Comparison of ENCODE assay signal across 15 cellular contexts in genomic region chr5:32029291-32029690, GRCh38.
DNase-seq lines count a peak whose midpoint lies in the region; ATAC-seq, FAIRE-seq and TF ChIP-seq lines count a peak whose summit lies in the region.
"Had no signal": no experiment of that assay in that cellular context is flagged by ENCODE, and none has a peak within 500 bp of the region (broad histone marks: within the 10 kb centered on the region; RNA-seq: fewer than 3 reads in every experiment).

No MANE protein-coding gene starts in this region.

- H3K9me3 Mint-ChIP-seq in astrocyte (ENCODE audit: unreplicated experiment): peaks cover 2% of the 10 kb centered on the region
- H3K9me3 Mint-ChIP-seq: activated CD8-positive, alpha-beta T cell treated with anti-CD3 and anti-CD28 coated beads for 36 hours had no signal

- H3K4me3 ChIP-seq in A673 (ENCODE audit: low read depth, low read length, poor library complexity, severe bottlenecking): no peak overlapping the region
- H3K4me3 ChIP-seq in astrocyte (ENCODE audit: insufficient read depth, low read depth, low read length): no peak overlapping the region
- no peak overlapping the region for H3K4me3 ChIP-seq in lower lobe of right lung
- H3K4me3 ChIP-seq in adrenal gland: no peak overlapping the region
- H3K4me3 ChIP-seq: SK-N-MC, skin epidermis had no signal

- H3K36me3 Mint-ChIP-seq in astrocyte (ENCODE audit: low read depth, unreplicated experiment): peaks cover 2% of the 10 kb centered on the region

- no peak for FAIRE-seq in astrocyte (lab: Jason Lieb, UNC)

- peaks cover 40% of the 10 kb centered on the region for H3K4me1 Mint-ChIP-seq in astrocyte (ENCODE audit: low read depth, unreplicated experiment)

- intact Hi-C loops in A673 (cut with micrococcal nuclease; ENCODE audit: unreplicated experiment) (no loop called here), lower lobe of right lung (cut with DNase I) (no loop called here), adrenal gland (cut with DNase I) (no loop called here)

- whole genome bisulfite sequencing in adrenal gland, 4 donors: 76 to 98% (median 87%) methylated on average over 2 of the region's 2 CpGs

- no peak overlapping the region for H3K9ac ChIP-seq in astrocyte (ENCODE audit: low read length)

- H3K4me2 ChIP-seq in astrocyte (ENCODE audit: low read length): peak overlapping the region; percentile 4

- BruUV-seq in A673 (replicated peaks; lab: Mats Ljungman, UMichigan): no TSS peak

- peak overlapping the region; percentile 28 for H3K27ac ChIP-seq in A673 (ENCODE audit: low read depth, low read length, poor library complexity, severe bottlenecking)
- peak overlapping the region; percentile 36 for H3K27ac ChIP-seq in astrocyte (ENCODE audit: low read depth, low read length)
- H3K27ac ChIP-seq in lower lobe of right lung: peak overlapping the region; percentile 18
- H3K27ac ChIP-seq in adrenal gland: no peak overlapping the region
- H3K27ac ChIP-seq: SK-N-MC had no signal

- H3K27me3 ChIP-seq in A673 (replicated peaks; ENCODE audit: insufficient read depth, low read depth, low read length, poor library complexity): no peaks in the 10 kb centered on the region
- H3K27me3 ChIP-seq in astrocyte (ENCODE audit: insufficient read depth, low read length): no peaks in the 10 kb centered on the region
- H3K27me3 ChIP-seq in lower lobe of right lung (ENCODE audit: low read depth): no peaks in the 10 kb centered on the region
- H3K27me3 ChIP-seq in adrenal gland: no peaks in the 10 kb centered on the region

- CTCF ChIA-PET in A673 (lab: Charles Lee): interaction anchor here (0.6 kb wide), 3 partner anchors 10 to 453 kb away, joined by 4 to 7 read pairs (median 4); no protein-coding TSS in a partner anchor

- no peaks in the 10 kb centered on the region for H3K79me2 ChIP-seq in astrocyte (ENCODE audit: insufficient read depth, low read length)

- TF ChIP-seq CTCF in A673 (conservative IDR thresholded peaks at IDR 0.05; ENCODE audit: low read depth, low read length) (no peak), astrocyte (IDR thresholded peaks at IDR 0.05; ENCODE audit: insufficient read depth, low read depth, low read length) (no peak), lower lobe of right lung (IDR thresholded peaks at IDR 0.05) (no peak), adrenal gland (IDR thresholded peaks at IDR 0.05) (no peak)

- H3K36me3 ChIP-seq in A673 (ENCODE audit: insufficient read depth, low read length, poor library complexity, severe bottlenecking) (no peaks in the 10 kb centered on the region), astrocyte (ENCODE audit: insufficient read depth, low read length) (no peaks in the 10 kb centered on the region), lower lobe of right lung (no peaks in the 10 kb centered on the region), adrenal gland (replicated peaks in 1 of 2) (no peaks in the 10 kb centered on the region)

- no peak overlapping the region for H3K4me3 Mint-ChIP-seq in astrocyte (ENCODE audit: unreplicated experiment)
- H3K4me3 Mint-ChIP-seq: activated CD8-positive, alpha-beta T cell treated with anti-CD3 and anti-CD28 coated beads for 36 hours had no signal

- H3K27me3 Mint-ChIP-seq in astrocyte (ENCODE audit: low read depth, unreplicated experiment): no peaks in the 10 kb centered on the region
- H3K27me3 Mint-ChIP-seq: activated CD8-positive, alpha-beta T cell treated with anti-CD3 and anti-CD28 coated beads for 36 hours had no signal

- no peak overlapping the region for H2AFZ ChIP-seq in astrocyte (ENCODE audit: low read depth, low read length)

- H3K9me3 ChIP-seq in A673 (ENCODE audit: low read depth, low read length, poor library complexity, severe bottlenecking) (no peaks in the 10 kb centered on the region), astrocyte (ENCODE audit: insufficient read depth, low read depth, low read length) (no peaks in the 10 kb centered on the region), lower lobe of right lung (no peaks in the 10 kb centered on the region), adrenal gland (replicated peaks in 1 of 3) (no peaks in the 10 kb centered on the region)

- POLR2A ChIA-PET in A673 (lab: Charles Lee; ENCODE audit: low non-redundant PET): no interaction called here

- no peak for ATAC-seq in lower lobe of right lung
- no peak for ATAC-seq in GM21529 (IDR thresholded peaks at IDR 0.05; ENCODE audit: unreplicated experiment)
- ATAC-seq in GM18511 (IDR thresholded peaks at IDR 0.05; ENCODE audit: unreplicated experiment): no peak
- ATAC-seq: activated CD8-positive, alpha-beta T cell treated with anti-CD3 and anti-CD28 coated beads for 36 hours; stimulated activated naive CD8-positive, alpha-beta T cell treated with anti-CD3 and anti-CD28 coated beads, Interleukin-15, Interleukin-2, amounts not matched to agents 100 U/mL and 50 U/mL, for 24 hours had no signal

- H3K27ac Mint-ChIP-seq in astrocyte (ENCODE audit: unreplicated experiment): no peak overlapping the region
- H3K27ac Mint-ChIP-seq: activated CD8-positive, alpha-beta T cell treated with anti-CD3 and anti-CD28 coated beads for 36 hours had no signal

- no peak for DNase-seq in A673 (ENCODE audit: low spot score)
- DNase-seq in HT1080 (ENCODE audit: low read depth): peak; percentile 87
- peak; percentile 52 for DNase-seq in astrocyte (ENCODE audit: low read depth)
- DNase-seq in lower lobe of right lung: no peak
- no peak for DNase-seq in adrenal gland
- no peak for DNase-seq in NCI-H1930 (lab: John Stamatoyannopoulos, UW)
- DNase-seq: activated CD8-positive, alpha-beta T cell treated with anti-CD3 and anti-CD28 coated beads for 36 hours; amygdala; KG1; NCI-H2029 treated with DMSO at 0.1 percent for 48 hours; stimulated activated naive CD8-positive, alpha-beta T cell treated with anti-CD3 and anti-CD28 coated beads, Interleukin-15, Interleukin-2, amounts not matched to agents 100 U/mL and 50 U/mL, for 24 hours had no signal

- H3K4me1 ChIP-seq in A673 (ENCODE audit: insufficient read depth, low read length, poor library complexity, severe bottlenecking) (peaks cover 73% of the 10 kb centered on the region), astrocyte (ENCODE audit: insufficient read depth, low read length) (peaks cover 37% of the 10 kb centered on the region), lower lobe of right lung (peaks cover 40% of the 10 kb centered on the region), adrenal gland (replicated peaks in 1 of 2) (peaks cover 15 to 55% of the 10 kb centered on the region in 2 donors)

- no peak for TF ChIP-seq POLR2A in adrenal gland (IDR thresholded peaks at IDR 0.05)

- H4K20me1 ChIP-seq in astrocyte (ENCODE audit: insufficient read depth, low read length): no peaks in the 10 kb centered on the region

Comparison
In these comparisons a context has a peak if more than half of its experiments do, and no peak if none do; other contexts are left out.
1. DNase-seq: peak in HT1080 (single experiment) and astrocyte (single experiment); none in A673 (single experiment), lower lobe of right lung (single experiment), adrenal gland (0 of 7) and NCI-H1930 (0 of 2).
2. H3K27ac ChIP-seq: peak in A673 (single experiment), astrocyte (single experiment) and lower lobe of right lung (single experiment); none in adrenal gland (0 of 5).